In genomic region chr2:214138779-214139178, GRCh38 we compare ENCODE assay signal across 19 cellular contexts.
"Had no signal": no experiment of that assay in that cellular context is flagged by ENCODE, and none has a peak within 500 bp of the region (broad histone marks: within the 10 kb centered on the region; RNA-seq: fewer than 3 reads in every experiment).

No MANE protein-coding gene starts in this region.

- H3K9me3 ChIP-seq: SK-N-SH had no signal

- ATAC-seq: Panc1, PC-3 had no signal

- H3K9ac ChIP-seq: SK-N-SH had no signal

- H3K4me2 ChIP-seq: SK-N-SH had no signal

- DNase-seq: KBM-7, MM.1S, NCI-H1092 treated with DMSO at 0.1 percent for 48 hours, NCI-H1436, NCI-H187, NCI-H2029, NCI-H2171 treated with DMSO at 0.1 percent for 48 hours, NCI-H2227 treated with DMSO at 0.1 percent for 48 hours, NCI-H446, NCI-H510A, NCI-H524 treated with DMSO at 0.1 percent for 48 hours, NCI-H69, NCI-H774, PC-3, SHP77, SK-N-SH, SW 1271 had no signal

- H3K9me2 ChIP-seq: SK-N-SH had no signal

- H3K27ac ChIP-seq: RWPE1 had no signal
